1 cellular context compared by ENCODE assay signal in the genomic region with DNA sequence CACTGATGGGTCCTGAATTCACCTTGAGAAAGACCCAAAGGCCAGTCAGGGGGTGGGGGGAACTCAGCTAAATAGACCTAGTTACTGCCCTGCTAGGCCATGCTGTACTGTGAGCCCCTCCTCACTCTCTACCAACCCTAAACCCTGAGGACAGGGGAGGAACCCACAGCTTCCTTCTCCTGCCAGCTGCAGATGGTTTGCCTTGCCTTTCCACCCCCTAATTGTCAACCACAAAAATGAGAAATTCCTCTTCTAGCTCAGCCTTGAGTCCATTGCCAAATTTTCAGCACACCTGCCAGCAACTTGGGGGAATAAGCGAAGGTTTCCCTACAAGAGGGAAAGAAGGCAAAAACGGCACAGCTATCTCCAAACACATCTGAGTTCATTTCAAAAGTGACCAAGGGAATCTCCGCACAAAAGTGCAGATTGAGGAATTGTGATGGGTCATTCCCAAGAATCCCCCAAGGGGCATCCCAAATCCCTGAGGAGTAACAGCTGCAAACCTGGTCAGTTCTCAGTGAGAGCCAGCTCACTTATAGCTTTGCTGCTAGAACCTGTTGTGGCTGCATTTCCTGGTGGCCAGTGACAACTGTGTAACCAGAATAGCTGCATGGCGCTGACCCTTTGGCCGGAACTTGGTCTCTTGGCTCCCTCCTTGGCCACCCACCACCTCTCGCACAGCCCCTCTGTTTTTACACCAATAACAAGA.
TF ChIP-seq lines count a peak whose summit lies in the region.

No MANE protein-coding gene starts in this region.

TF ChIP-seq in GM23338, 12 proteins besides CTCF, POLR2A, EP300 and RAD21:
- TF ChIP-seq, protein P1, sequence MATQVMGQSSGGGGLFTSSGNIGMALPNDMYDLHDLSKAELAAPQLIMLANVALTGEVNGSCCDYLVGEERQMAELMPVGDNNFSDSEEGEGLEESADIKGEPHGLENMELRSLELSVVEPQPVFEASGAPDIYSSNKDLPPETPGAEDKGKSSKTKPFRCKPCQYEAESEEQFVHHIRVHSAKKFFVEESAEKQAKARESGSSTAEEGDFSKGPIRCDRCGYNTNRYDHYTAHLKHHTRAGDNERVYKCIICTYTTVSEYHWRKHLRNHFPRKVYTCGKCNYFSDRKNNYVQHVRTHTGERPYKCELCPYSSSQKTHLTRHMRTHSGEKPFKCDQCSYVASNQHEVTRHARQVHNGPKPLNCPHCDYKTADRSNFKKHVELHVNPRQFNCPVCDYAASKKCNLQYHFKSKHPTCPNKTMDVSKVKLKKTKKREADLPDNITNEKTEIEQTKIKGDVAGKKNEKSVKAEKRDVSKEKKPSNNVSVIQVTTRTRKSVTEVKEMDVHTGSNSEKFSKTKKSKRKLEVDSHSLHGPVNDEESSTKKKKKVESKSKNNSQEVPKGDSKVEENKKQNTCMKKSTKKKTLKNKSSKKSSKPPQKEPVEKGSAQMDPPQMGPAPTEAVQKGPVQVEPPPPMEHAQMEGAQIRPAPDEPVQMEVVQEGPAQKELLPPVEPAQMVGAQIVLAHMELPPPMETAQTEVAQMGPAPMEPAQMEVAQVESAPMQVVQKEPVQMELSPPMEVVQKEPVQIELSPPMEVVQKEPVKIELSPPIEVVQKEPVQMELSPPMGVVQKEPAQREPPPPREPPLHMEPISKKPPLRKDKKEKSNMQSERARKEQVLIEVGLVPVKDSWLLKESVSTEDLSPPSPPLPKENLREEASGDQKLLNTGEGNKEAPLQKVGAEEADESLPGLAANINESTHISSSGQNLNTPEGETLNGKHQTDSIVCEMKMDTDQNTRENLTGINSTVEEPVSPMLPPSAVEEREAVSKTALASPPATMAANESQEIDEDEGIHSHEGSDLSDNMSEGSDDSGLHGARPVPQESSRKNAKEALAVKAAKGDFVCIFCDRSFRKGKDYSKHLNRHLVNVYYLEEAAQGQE (IDR thresholded peaks at IDR 0.05; ENCODE audit: unreplicated experiment): no peak
- TF ChIP-seq POLR2AphosphoS5 (IDR thresholded peaks at IDR 0.05; ENCODE audit: low read depth) (no peak), EZH2 (IDR thresholded peaks at IDR 0.05; ENCODE audit: low read depth, unreplicated experiment) (no peak), NANOG (IDR thresholded peaks at IDR 0.05; ENCODE audit: borderline replicate concordance) (no peak), ZNF331 (CRISPR knock-in tag; IDR thresholded peaks at IDR 0.05; ENCODE audit: low read depth) (no peak), ZNF114 (CRISPR knock-in tag; IDR thresholded peaks at IDR 0.05) (no peak), JUNB (IDR thresholded peaks at IDR 0.05; ENCODE audit: unreplicated experiment) (no peak)
- TF ChIP-seq, protein P2, sequence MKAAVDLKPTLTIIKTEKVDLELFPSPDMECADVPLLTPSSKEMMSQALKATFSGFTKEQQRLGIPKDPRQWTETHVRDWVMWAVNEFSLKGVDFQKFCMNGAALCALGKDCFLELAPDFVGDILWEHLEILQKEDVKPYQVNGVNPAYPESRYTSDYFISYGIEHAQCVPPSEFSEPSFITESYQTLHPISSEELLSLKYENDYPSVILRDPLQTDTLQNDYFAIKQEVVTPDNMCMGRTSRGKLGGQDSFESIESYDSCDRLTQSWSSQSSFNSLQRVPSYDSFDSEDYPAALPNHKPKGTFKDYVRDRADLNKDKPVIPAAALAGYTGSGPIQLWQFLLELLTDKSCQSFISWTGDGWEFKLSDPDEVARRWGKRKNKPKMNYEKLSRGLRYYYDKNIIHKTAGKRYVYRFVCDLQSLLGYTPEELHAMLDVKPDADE (IDR thresholded peaks at IDR 0.05): no peak
- TF ChIP-seq, protein P3, sequence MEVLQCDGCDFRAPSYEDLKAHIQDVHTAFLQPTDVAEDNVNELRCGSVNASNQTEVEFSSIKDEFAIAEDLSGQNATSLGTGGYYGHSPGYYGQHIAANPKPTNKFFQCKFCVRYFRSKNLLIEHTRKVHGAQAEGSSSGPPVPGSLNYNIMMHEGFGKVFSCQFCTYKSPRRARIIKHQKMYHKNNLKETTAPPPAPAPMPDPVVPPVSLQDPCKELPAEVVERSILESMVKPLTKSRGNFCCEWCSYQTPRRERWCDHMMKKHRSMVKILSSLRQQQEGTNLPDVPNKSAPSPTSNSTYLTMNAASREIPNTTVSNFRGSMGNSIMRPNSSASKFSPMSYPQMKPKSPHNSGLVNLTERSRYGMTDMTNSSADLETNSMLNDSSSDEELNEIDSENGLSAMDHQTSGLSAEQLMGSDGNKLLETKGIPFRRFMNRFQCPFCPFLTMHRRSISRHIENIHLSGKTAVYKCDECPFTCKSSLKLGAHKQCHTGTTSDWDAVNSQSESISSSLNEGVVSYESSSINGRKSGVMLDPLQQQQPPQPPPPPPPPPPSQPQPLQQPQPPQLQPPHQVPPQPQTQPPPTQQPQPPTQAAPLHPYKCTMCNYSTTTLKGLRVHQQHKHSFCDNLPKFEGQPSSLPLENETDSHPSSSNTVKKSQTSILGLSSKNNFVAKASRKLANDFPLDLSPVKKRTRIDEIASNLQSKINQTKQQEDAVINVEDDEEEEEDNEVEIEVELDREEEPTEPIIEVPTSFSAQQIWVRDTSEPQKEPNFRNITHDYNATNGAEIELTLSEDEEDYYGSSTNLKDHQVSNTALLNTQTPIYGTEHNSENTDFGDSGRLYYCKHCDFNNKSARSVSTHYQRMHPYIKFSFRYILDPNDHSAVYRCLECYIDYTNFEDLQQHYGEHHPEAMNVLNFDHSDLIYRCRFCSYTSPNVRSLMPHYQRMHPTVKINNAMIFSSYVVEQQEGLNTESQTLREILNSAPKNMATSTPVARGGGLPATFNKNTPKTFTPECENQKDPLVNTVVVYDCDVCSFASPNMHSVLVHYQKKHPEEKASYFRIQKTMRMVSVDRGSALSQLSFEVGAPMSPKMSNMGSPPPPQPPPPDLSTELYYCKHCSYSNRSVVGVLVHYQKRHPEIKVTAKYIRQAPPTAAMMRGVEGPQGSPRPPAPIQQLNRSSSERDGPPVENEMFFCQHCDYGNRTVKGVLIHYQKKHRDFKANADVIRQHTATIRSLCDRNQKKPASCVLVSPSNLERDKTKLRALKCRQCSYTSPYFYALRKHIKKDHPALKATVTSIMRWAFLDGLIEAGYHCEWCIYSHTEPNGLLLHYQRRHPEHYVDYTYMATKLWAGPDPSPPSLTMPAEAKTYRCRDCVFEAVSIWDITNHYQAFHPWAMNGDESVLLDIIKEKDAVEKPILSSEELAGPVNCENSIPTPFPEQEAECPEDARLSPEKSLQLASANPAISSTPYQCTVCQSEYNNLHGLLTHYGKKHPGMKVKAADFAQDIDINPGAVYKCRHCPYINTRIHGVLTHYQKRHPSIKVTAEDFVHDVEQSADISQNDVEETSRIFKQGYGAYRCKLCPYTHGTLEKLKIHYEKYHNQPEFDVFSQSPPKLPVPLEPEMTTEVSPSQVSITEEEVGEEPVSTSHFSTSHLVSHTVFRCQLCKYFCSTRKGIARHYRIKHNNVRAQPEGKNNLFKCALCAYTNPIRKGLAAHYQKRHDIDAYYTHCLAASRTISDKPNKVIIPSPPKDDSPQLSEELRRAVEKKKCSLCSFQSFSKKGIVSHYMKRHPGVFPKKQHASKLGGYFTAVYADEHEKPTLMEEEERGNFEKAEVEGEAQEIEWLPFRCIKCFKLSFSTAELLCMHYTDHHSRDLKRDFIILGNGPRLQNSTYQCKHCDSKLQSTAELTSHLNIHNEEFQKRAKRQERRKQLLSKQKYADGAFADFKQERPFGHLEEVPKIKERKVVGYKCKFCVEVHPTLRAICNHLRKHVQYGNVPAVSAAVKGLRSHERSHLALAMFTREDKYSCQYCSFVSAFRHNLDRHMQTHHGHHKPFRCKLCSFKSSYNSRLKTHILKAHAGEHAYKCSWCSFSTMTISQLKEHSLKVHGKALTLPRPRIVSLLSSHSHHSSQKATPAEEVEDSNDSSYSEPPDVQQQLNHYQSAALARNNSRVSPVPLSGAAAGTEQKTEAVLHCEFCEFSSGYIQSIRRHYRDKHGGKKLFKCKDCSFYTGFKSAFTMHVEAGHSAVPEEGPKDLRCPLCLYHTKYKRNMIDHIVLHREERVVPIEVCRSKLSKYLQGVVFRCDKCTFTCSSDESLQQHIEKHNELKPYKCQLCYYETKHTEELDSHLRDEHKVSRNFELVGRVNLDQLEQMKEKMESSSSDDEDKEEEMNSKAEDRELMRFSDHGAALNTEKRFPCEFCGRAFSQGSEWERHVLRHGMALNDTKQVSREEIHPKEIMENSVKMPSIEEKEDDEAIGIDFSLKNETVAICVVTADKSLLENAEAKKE (CRISPR knock-in tag; IDR thresholded peaks at IDR 0.05): no peak
